In genomic region chr20:63347950-63348827, GRCh38 we compare ENCODE assay signal across 16 cellular contexts. TPM values are rescaled to one million over a fixed set of nuclear protein-coding genes. Genes with fewer than 3 reads are reported as not detected.
DNase-seq lines count a peak whose midpoint lies in the region; ATAC-seq and TF ChIP-seq lines count a peak whose summit lies in the region.
"Had no signal": no experiment of that assay in that cellular context is flagged by ENCODE, and none has a peak within 500 bp of the region (broad histone marks: within the 10 kb centered on the region; RNA-seq: fewer than 3 reads in every experiment).

No MANE protein-coding gene starts in this region.

- H3K4me3 Mint-ChIP-seq in neural crest cell, result no peak overlapping the region
- H3K4me3 Mint-ChIP-seq: B cell; CD8-positive, alpha-beta T cell; GM23338; HFFc6 had no signal

- intact Hi-C loops in Right ventricle myocardium superior (cut with DNase I) (no loop called here), left cardiac atrium (cut with DNase I) (no loop called here), left ventricle myocardium superior (cut with micrococcal nuclease) (no loop called here)

- peaks cover 22% of the 10 kb centered on the region for H3K4me1 Mint-ChIP-seq in neural crest cell
- H3K4me1 Mint-ChIP-seq: B cell had no signal

- H3K36me3 Mint-ChIP-seq in neural crest cell (ENCODE audit: low read depth), result peaks cover 4% of the 10 kb centered on the region
- H3K36me3 Mint-ChIP-seq: CD8-positive, alpha-beta T cell had no signal

- DNase-seq in Right ventricle myocardium superior (peak; percentile 32), left cardiac atrium (no peak), left ventricle myocardium superior (peak; percentile 27), neural crest cell (ENCODE audit: low read depth, low spot score) (no peak), HK-2 (ENCODE audit: unreplicated experiment) (no peak)
- DNase-seq: Calu3, DMS79 treated with DMSO at 0.1 percent for 48 hours, GF-D8, HFFc6 had no signal

- ATAC-seq in Right ventricle myocardium superior (ENCODE audit: poor library complexity) (no peak), left cardiac atrium (no peak), left ventricle myocardium superior (no peak), HG02571 (IDR thresholded peaks at IDR 0.05; ENCODE audit: unreplicated experiment) (no peak)
- ATAC-seq: CD8-positive, alpha-beta T cell; GM23338; HCT116 had no signal

- H3K9me3 Mint-ChIP-seq in neural crest cell, result peaks cover 6% of the 10 kb centered on the region

- no peak for TF ChIP-seq CTCF in neural crest cell (conservative IDR thresholded peaks at IDR 0.05)

- peak overlapping the region; percentile 86 for H3K27ac Mint-ChIP-seq in neural crest cell (ENCODE audit: unreplicated experiment)
- H3K27ac Mint-ChIP-seq: B cell; CD8-positive, alpha-beta T cell; GM23338; HFFc6 had no signal

- peaks cover 2% of the 10 kb centered on the region for H3K27me3 Mint-ChIP-seq in neural crest cell (ENCODE audit: low read depth)
- H3K27me3 Mint-ChIP-seq: B cell had no signal

RNA-seq across cellular contexts. Expression of gene CHRNA4, which starts 13.0 kb away (rescaled TPM):
- total RNA-seq in Right ventricle myocardium superior (1.5 TPM), left cardiac atrium (under 1 TPM; 0.06 to 0.31 TPM), left ventricle myocardium superior (1.8 TPM), neural crest cell (5.4 and 6.3 TPM in 2 replicates)
- total RNA-seq: B cell; Calu3; CD8-positive, alpha-beta T cell; HFFc6; HT-29 had no signal

RNA-seq across cellular contexts. Expression of gene COL20A1, which starts 55.2 kb away (rescaled TPM):
- total RNA-seq in Right ventricle myocardium superior (not detected), left cardiac atrium (not detected), left ventricle myocardium superior (not detected), neural crest cell (8.9 and 10.2 TPM in 2 replicates)
- total RNA-seq: A172, B cell, Calu3 had no signal

Comparison
In these comparisons a context has a peak if more than half of its experiments do, and no peak if none do; other contexts are left out.
1. DNase-seq: peak in Right ventricle myocardium superior (single experiment) and left ventricle myocardium superior (single experiment); none in left cardiac atrium (single experiment), neural crest cell (single experiment) and HK-2 (single experiment).